Comparison of ENCODE assay signal across 20 cellular contexts in the genomic region with DNA sequence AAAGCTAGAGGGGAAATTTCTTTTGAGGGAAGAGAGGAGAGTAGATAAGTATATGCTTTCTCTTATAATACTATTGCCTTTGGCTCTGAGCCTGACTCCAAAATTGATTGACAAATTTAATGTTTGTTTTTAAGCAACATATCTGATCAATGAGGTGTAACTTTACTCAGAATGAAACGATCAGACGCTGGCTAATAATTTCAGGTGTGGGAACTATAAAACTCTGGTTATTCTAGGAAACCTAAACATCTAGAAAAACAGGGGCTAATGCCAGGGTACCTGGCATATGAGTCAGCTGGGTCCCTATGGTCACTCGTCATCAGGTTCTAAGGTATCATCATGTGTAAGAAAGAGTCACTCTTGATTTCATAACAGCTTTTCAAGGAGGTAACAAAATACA.
DNase-seq lines count a peak whose midpoint lies in the region; FAIRE-seq and TF ChIP-seq lines count a peak whose summit lies in the region.
"Had no signal": no experiment of that assay in that cellular context is flagged by ENCODE, and none has a peak within 500 bp of the region (broad histone marks: within the 10 kb centered on the region; RNA-seq: fewer than 3 reads in every experiment).

No MANE protein-coding gene starts in this region.

- no peak overlapping the region for H3K4me3 ChIP-seq in astrocyte (ENCODE audit: insufficient read depth, low read depth, low read length)
- no peak overlapping the region for H3K4me3 ChIP-seq in esophagus squamous epithelium
- no peak overlapping the region for H3K4me3 ChIP-seq in dorsolateral prefrontal cortex
- H3K4me3 ChIP-seq: MG63, SJSA1 had no signal

- no peaks in the 10 kb centered on the region for H4K20me1 ChIP-seq in astrocyte (ENCODE audit: insufficient read depth, low read length)

- H3K4me1 Mint-ChIP-seq in astrocyte (ENCODE audit: low read depth, unreplicated experiment) = peaks cover 19% of the 10 kb centered on the region

- H3K27ac Mint-ChIP-seq in astrocyte (ENCODE audit: unreplicated experiment) = no peak overlapping the region
- H3K27ac Mint-ChIP-seq: CD8-positive, alpha-beta memory T cell; IgD-negative memory B cell had no signal

- H3K4me1 ChIP-seq in astrocyte (ENCODE audit: insufficient read depth, low read length) = peaks cover 18% of the 10 kb centered on the region
- H3K4me1 ChIP-seq in esophagus squamous epithelium = peaks cover 0 to 16% (median 0%) of the 10 kb centered on the region in 3 donors
- H3K4me1 ChIP-seq: SJSA1 had no signal

- no peak for FAIRE-seq in astrocyte (lab: Jason Lieb, UNC)
- FAIRE-seq: HTR-8/SVneo had no signal

- H3K36me3 ChIP-seq in astrocyte (ENCODE audit: insufficient read depth, low read length) = no peaks in the 10 kb centered on the region
- H3K36me3 ChIP-seq in esophagus squamous epithelium = peaks cover 0 to 35% (median 0%) of the 10 kb centered on the region in 3 donors
- H3K36me3 ChIP-seq: MG63, SJSA1 had no signal

- no peak for TF ChIP-seq CTCF in astrocyte (IDR thresholded peaks at IDR 0.05; ENCODE audit: insufficient read depth, low read depth, low read length)
- no peak for TF ChIP-seq CTCF in esophagus squamous epithelium (IDR thresholded peaks at IDR 0.05)
- no peak for TF ChIP-seq CTCF in dorsolateral prefrontal cortex (IDR thresholded peaks at IDR 0.05 in 54 of 56, conservative IDR thresholded peaks at IDR 0.05 in 2 of 56; ENCODE audit: low read depth in 1 of 56, partially characterized antibody in 56 of 56)

- H3K27ac ChIP-seq in astrocyte (ENCODE audit: low read depth, low read length) (no peak overlapping the region), esophagus squamous epithelium (no peak overlapping the region), dorsolateral prefrontal cortex (no peak overlapping the region)
- H3K27ac ChIP-seq: SJSA1 had no signal

- H3K9ac ChIP-seq in astrocyte (ENCODE audit: low read length) = no peak overlapping the region

- no peaks in the 10 kb centered on the region for H3K36me3 Mint-ChIP-seq in astrocyte (ENCODE audit: low read depth, unreplicated experiment)

- DNase-seq in M059J (ENCODE audit: low read depth) (peak; percentile 20), astrocyte (ENCODE audit: low read depth) (peak; percentile 28), glomerular visceral epithelial cell (ENCODE audit: extremely low spot score) (peak; percentile 5), renal cortical epithelial cell (ENCODE audit: low read depth) (peak; percentile 89), hepatic stellate cell (ENCODE audit: low spot score) (no peak), esophagus squamous epithelium (lab: John Stamatoyannopoulos, UW) (no peak), dorsolateral prefrontal cortex (no peak)
- DNase-seq: ACHN; C1 segment of cervical spinal cord; CD8-positive, alpha-beta memory T cell; H7; Karpas-422; MG63; NCI-H1048; NCI-H1930; NCI-H2171 treated with DMSO at 0.1 percent for 48 hours; NCI-H774 had no signal

- no peaks in the 10 kb centered on the region for H3K27me3 Mint-ChIP-seq in astrocyte (ENCODE audit: low read depth, unreplicated experiment)
- H3K27me3 Mint-ChIP-seq: CD8-positive, alpha-beta memory T cell; IgD-negative memory B cell had no signal

- H3K9me3 Mint-ChIP-seq in astrocyte (ENCODE audit: unreplicated experiment) = no peaks in the 10 kb centered on the region
- H3K9me3 Mint-ChIP-seq: CD8-positive, alpha-beta memory T cell; IgD-negative memory B cell had no signal

- H3K79me2 ChIP-seq in astrocyte (ENCODE audit: insufficient read depth, low read length) = no peaks in the 10 kb centered on the region

- H3K4me2 ChIP-seq in astrocyte (ENCODE audit: low read length) = peak overlapping the region; percentile 13

- intact Hi-C loops in esophagus squamous epithelium (cut with DNase I) (no loop called here), dorsolateral prefrontal cortex (cut with DNase I) (no loop called here)

- no peak overlapping the region for H2AFZ ChIP-seq in astrocyte (ENCODE audit: low read depth, low read length)

- H3K9me3 ChIP-seq in astrocyte (ENCODE audit: insufficient read depth, low read depth, low read length) (no peaks in the 10 kb centered on the region), esophagus squamous epithelium (no peaks in the 10 kb centered on the region)
- H3K9me3 ChIP-seq: MG63, SJSA1 had no signal

- WGBS in esophagus squamous epithelium, 2 donors = 74 to 77% methylated on average over 3 of the region's 3 CpGs

- no peak overlapping the region for H3K4me3 Mint-ChIP-seq in astrocyte (ENCODE audit: unreplicated experiment)
- H3K4me3 Mint-ChIP-seq: CD8-positive, alpha-beta memory T cell; IgD-negative memory B cell had no signal

- H3K27me3 ChIP-seq in astrocyte (ENCODE audit: insufficient read depth, low read length) (no peaks in the 10 kb centered on the region), esophagus squamous epithelium (no peaks in the 10 kb centered on the region), dorsolateral prefrontal cortex (no peaks in the 10 kb centered on the region)
- H3K27me3 ChIP-seq: MG63, SJSA1 had no signal

- TF ChIP-seq POLR2A in esophagus squamous epithelium (IDR thresholded peaks at IDR 0.05) = no peak

Comparison
In these comparisons a context has a peak if more than half of its experiments do, and no peak if none do; other contexts are left out.
1. DNase-seq: peak in M059J (single experiment), astrocyte (single experiment), glomerular visceral epithelial cell (single experiment) and renal cortical epithelial cell (single experiment); none in hepatic stellate cell (single experiment), esophagus squamous epithelium (single experiment) and dorsolateral prefrontal cortex (0 of 10).